Comparison of ENCODE assay signal across 8 cellular contexts in the genomic region with DNA sequence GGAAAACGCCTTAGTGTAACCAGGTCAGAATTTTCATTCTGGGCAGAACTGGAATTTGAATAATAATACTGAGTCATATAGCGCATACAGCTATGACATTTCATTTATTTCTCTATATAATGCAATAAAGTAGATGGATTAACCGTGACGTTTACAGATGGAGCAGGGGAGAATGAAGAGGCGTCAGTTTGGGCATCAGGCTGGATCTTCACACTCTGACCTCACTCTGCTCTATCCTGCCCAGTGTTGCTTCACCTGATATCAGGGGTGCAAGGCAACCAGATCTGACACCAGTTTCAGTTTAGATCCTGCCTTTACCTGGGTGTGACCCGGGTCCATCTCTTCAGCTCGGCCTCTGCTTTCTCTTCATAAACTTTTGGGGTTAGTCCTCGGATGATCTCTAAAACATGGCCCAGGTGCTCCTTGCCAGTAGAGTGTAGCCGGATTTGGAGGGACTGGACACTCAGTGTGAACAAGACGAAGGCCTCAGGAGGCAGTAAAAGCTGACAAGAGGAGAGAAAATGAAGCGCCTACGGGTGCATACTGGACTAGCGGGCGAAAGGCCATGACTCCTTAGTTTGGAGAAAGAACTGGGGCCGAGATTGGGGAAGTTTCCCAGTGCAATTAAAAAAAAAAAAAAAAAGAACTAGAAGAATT. TPM values are rescaled to one million over a fixed set of nuclear protein-coding genes. Genes with fewer than 3 reads are reported as not detected.
DNase-seq lines count a peak whose midpoint lies in the region; ATAC-seq, FAIRE-seq and TF ChIP-seq lines count a peak whose summit lies in the region.

No MANE protein-coding gene starts in this region.

- H3K9me3 ChIP-seq in HepG2 (ENCODE audit: low read length) (no peaks in the 10 kb centered on the region), tibial nerve (no peaks in the 10 kb centered on the region)

- POLR2A ChIA-PET in HepG2 (lab: Yijun Ruan, JAX): interaction anchor here (0.8 to 2.2 kb wide), 6 partner anchors 11 to 116 kb away, joined by 3 to 17 read pairs (median 10); a partner anchor contains a TSS

- CTCF ChIA-PET in HepG2 (lab: Yijun Ruan, JAX; ENCODE audit: low intra/inter-chr PET ratio, low total read pairs): interaction anchor here (2.8 kb wide), 1 partner anchor 37 kb away, joined by 24 read pairs; no protein-coding TSS in a partner anchor

- H3K27ac ChIP-seq in HepG2 (ENCODE audit: extremely low read length, insufficient read depth, low read length) (peak overlapping the region; percentile 13), tibial nerve (peak overlapping the region; percentile 89 to 99 (median 97))

- no peak for TF ChIP-seq CTCF in astrocyte of the cerebellum (IDR thresholded peaks at IDR 0.05; ENCODE audit: low read depth, low read length, missing control alignments)
- TF ChIP-seq CTCF in HepG2 (CRISPR knock-in tag; IDR thresholded peaks at IDR 0.05): no peak
- TF ChIP-seq CTCF in tibial nerve (IDR thresholded peaks at IDR 0.05): no peak

- H3K4me2 ChIP-seq in HepG2 (ENCODE audit: low read depth, low read length): peak overlapping the region; percentile 81

- TSS peak; percentile 74 for BruUV-seq in HepG2 (replicated peaks; lab: Mats Ljungman, UMichigan)

- H4K20me1 ChIP-seq in HepG2 (ENCODE audit: insufficient read depth, low read length): peaks cover 5% of the 10 kb centered on the region; the same call in 1 of the 2 replicates

- no peak overlapping the region for H2AFZ ChIP-seq in HepG2 (ENCODE audit: low read length)

- ATAC-seq in GM18517 (IDR thresholded peaks at IDR 0.05; ENCODE audit: unreplicated experiment): peak; percentile 2
- ATAC-seq in HG03442 (IDR thresholded peaks at IDR 0.05; ENCODE audit: unreplicated experiment): peak; percentile 3
- peak; percentile 4 for ATAC-seq in HepG2

- H3K27me3 ChIP-seq in HepG2 (ENCODE audit: control insufficient read depth in 1 of 2, insufficient read depth in 2 of 2, low read length in 2 of 2) (no peaks in the 10 kb centered on the region), tibial nerve (no peaks in the 10 kb centered on the region)

- H3K4me3 ChIP-seq in astrocyte of the cerebellum (ENCODE audit: low read depth, low read length) (peak overlapping the region; percentile 78), HepG2 (replicated peaks in 1 of 3; ENCODE audit: insufficient read depth in 1 of 3, low read depth in 2 of 3, low read length in 3 of 3) (peak overlapping the region; percentile 94 to 98 (median 98); a peak in 5 of 6 replicates), tibial nerve (peak overlapping the region; percentile 70 to 94 (median 84))

- peaks cover 12% of the 10 kb centered on the region for H3K79me2 ChIP-seq in HepG2 (ENCODE audit: insufficient read depth, low read length)

- H3K4me1 ChIP-seq in HepG2 (ENCODE audit: insufficient read depth, low read length) (peaks cover 47% of the 10 kb centered on the region), tibial nerve (peaks cover 0 to 51% (median 33%) of the 10 kb centered on the region in 4 donors)

- FAIRE-seq in HepG2 (lab: Jason Lieb, UNC) (no peak), GM12891 (lab: Jason Lieb, UNC) (no peak)

- no peaks in the 10 kb centered on the region for H3K36me3 ChIP-seq in HepG2 (replicated peaks in 1 of 2; ENCODE audit: control insufficient read depth in 1 of 2, insufficient read depth in 2 of 2, low read length in 2 of 2)
- no peaks in the 10 kb centered on the region for H3K36me3 ChIP-seq in tibial nerve

- TF ChIP-seq EP300 in HepG2 (IDR thresholded peaks at IDR 0.05; ENCODE audit: low read depth in 2 of 2, low read length in 2 of 2) (no peak), HepG2 (CRISPR knock-in tag; IDR thresholded peaks at IDR 0.05; ENCODE audit: borderline replicate concordance) (no peak), tibial nerve (IDR thresholded peaks at IDR 0.05) (no peak)

- H3K9ac ChIP-seq in HepG2 (ENCODE audit: insufficient read depth, low read depth, low read length): peak overlapping the region; percentile 88; the same call in 1 of the 2 replicates

- no peak for TF ChIP-seq RAD21 in HepG2 (CRISPR knock-in tag; IDR thresholded peaks at IDR 0.05)

- TF ChIP-seq POLR2A in HepG2 (IDR thresholded peaks at IDR 0.05; ENCODE audit: insufficient read depth in 1 of 2, low read depth in 2 of 2, low read length in 2 of 2) (no peak), tibial nerve (IDR thresholded peaks at IDR 0.05) (no peak), GM12891 (IDR thresholded peaks at IDR 0.05; ENCODE audit: low read depth, low read length) (no peak)

- in situ Hi-C loops in astrocyte of the cerebellum (cut with HindIII; ENCODE audit: low sequenced_read_pairs) (no loop called here), HepG2 (cut with HindIII; ENCODE audit: extremely low pct_ligation_motif_present, low pct_unique_long_range_greater_than_20kb) (loop anchor here (5.0 to 25.0 kb wide), 2 partner anchors 38 to 533 kb away; a partner anchor contains a TSS)

- DNase-seq in astrocyte of the cerebellum (ENCODE audit: low read depth): no peak
- DNase-seq in HepG2 (ENCODE audit: low spot score): no peak
- no peak for DNase-seq in tibial nerve (ENCODE audit: low spot score in 2 of 2)
- no peak for DNase-seq in iPS-NIHi11 (ENCODE audit: low spot score)
- no peak for DNase-seq in GM12891 (ENCODE audit: insufficient read length, low spot score)
- no peak for DNase-seq in medulla oblongata (ENCODE audit: extremely low spot score)

- 43% methylated on average over 13 of the region's 15 CpGs for WGBS in HepG2 (ENCODE audit: low lambda C conversion rate)
- 33 to 39% methylated on average over 15 of the region's 15 CpGs for WGBS in tibial nerve, 2 donors

- intact Hi-C loops in HepG2 (cut with micrococcal nuclease; ENCODE audit: unreplicated experiment): loop anchor here (1.0 to 2.0 kb wide), 3 partner anchors 29 to 95 kb away; a partner anchor contains a TSS

RNA-seq across cellular contexts. Expression of a gene that starts 1.4 kb away (rescaled TPM):
- total RNA-seq in HepG2 (2016; rRNA removed; fragmentation: Illumina TruSeq; extraction: Trizol): 13.1 and 13.7 TPM in 2 replicates
- 4.5 and 5.0 TPM in 2 replicates for total RNA-seq in HepG2 (2016; cell fraction: cytosol; rRNA removed; fragmentation: Illumina TruSeq; extraction: Trizol; ENCODE audit: low read depth)
- total RNA-seq in HepG2 (2016; cell fraction: insoluble cytoplasmic fraction; rRNA removed; fragmentation: Illumina TruSeq; extraction: Trizol): 13.1 and 14.8 TPM in 2 replicates
- total RNA-seq in HepG2 (2016; cell fraction: membrane; rRNA removed; fragmentation: Illumina TruSeq; extraction: Trizol): 14.4 and 16.8 TPM in 2 replicates
- total RNA-seq in HepG2 (2016; cell fraction: nucleus; rRNA removed; fragmentation: Illumina TruSeq; extraction: Trizol): 17.7 and 17.8 TPM in 2 replicates
- polyA plus RNA-seq in HepG2 (2011; rRNA removed): 9.9 and 10.5 TPM in 2 replicates
- 5.3 and 6.8 TPM in 2 replicates for polyA plus RNA-seq in HepG2 (2011; cell fraction: cytosol; rRNA removed)
- 39.4 and 48.1 TPM in 2 replicates for polyA plus RNA-seq in HepG2 (2011; cell fraction: nucleus; rRNA removed)
- 28.9 and 45.1 TPM in 2 replicates for polyA plus RNA-seq in HepG2 (2012)
- 21.1 and 21.6 TPM in 2 replicates for polyA plus RNA-seq in HepG2 (2016; cell fraction: cytosol; fragmentation: Illumina TruSeq; extraction: Trizol; ENCODE audit: low read depth)
- 42.5 and 68.7 TPM in 2 replicates for polyA plus RNA-seq in HepG2 (2016; cell fraction: insoluble cytoplasmic fraction; fragmentation: Illumina TruSeq; extraction: Trizol; ENCODE audit: low read depth)
- 38.4 and 41.1 TPM in 2 replicates for polyA plus RNA-seq in HepG2 (2016; cell fraction: membrane; fragmentation: Illumina TruSeq; extraction: Trizol; ENCODE audit: low read depth)
- polyA plus RNA-seq in HepG2 (2016; cell fraction: nucleus; fragmentation: Illumina TruSeq; extraction: Trizol; ENCODE audit: insufficient read depth, low read depth): 65.4 and 70.0 TPM in 2 replicates
- polyA minus RNA-seq in HepG2 (2011; rRNA and poly(A)+ RNA removed; ENCODE audit: low replicate concordance): 21.6 and 35.6 TPM in 2 replicates
- polyA minus RNA-seq in HepG2 (2011; cell fraction: cytosol; rRNA and poly(A)+ RNA removed): 17.9 and 21.7 TPM in 2 replicates
- polyA minus RNA-seq in HepG2 (2011; cell fraction: nucleus; rRNA and poly(A)+ RNA removed): 22.5 and 32.2 TPM in 2 replicates
- total RNA-seq in tibial nerve: 10 to 100 TPM; 57.5 to 96.9 (median 72.7) TPM
- 69.6 TPM for polyA plus RNA-seq in GM12891 (2012; ENCODE audit: low read depth, missing spikeins)

RNA-seq across cellular contexts. Expression of a gene that starts 17.2 kb away (rescaled TPM):
- total RNA-seq in HepG2 (2016; rRNA removed; fragmentation: Illumina TruSeq; extraction: Trizol) (0.07 TPM in 1 of 2 replicates, not detected in the other), tibial nerve (1 to 10 TPM; 1.2 to 9.0 (median 1.5) TPM)
- not detected in 2 replicates for total RNA-seq in HepG2 (2016; cell fraction: cytosol; rRNA removed; fragmentation: Illumina TruSeq; extraction: Trizol; ENCODE audit: low read depth)
- total RNA-seq in HepG2 (2016; cell fraction: insoluble cytoplasmic fraction; rRNA removed; fragmentation: Illumina TruSeq; extraction: Trizol): 0.15 TPM in 1 of 2 replicates, not detected in the other
- total RNA-seq in HepG2 (2016; cell fraction: membrane; rRNA removed; fragmentation: Illumina TruSeq; extraction: Trizol): not detected in 2 replicates
- total RNA-seq in HepG2 (2016; cell fraction: nucleus; rRNA removed; fragmentation: Illumina TruSeq; extraction: Trizol): not detected in 2 replicates
- polyA plus RNA-seq in HepG2 (2011; rRNA removed): not detected in 2 replicates
- not detected in 2 replicates for polyA plus RNA-seq in HepG2 (2011; cell fraction: cytosol; rRNA removed)
- not detected in 2 replicates for polyA plus RNA-seq in HepG2 (2011; cell fraction: nucleus; rRNA removed)
- not detected in 2 replicates for polyA plus RNA-seq in HepG2 (2012)
- polyA plus RNA-seq in HepG2 (2016; cell fraction: cytosol; fragmentation: Illumina TruSeq; extraction: Trizol; ENCODE audit: low read depth): not detected in 2 replicates
- not detected in 2 replicates for polyA plus RNA-seq in HepG2 (2016; cell fraction: insoluble cytoplasmic fraction; fragmentation: Illumina TruSeq; extraction: Trizol; ENCODE audit: low read depth)
- not detected in 2 replicates for polyA plus RNA-seq in HepG2 (2016; cell fraction: membrane; fragmentation: Illumina TruSeq; extraction: Trizol; ENCODE audit: low read depth)
- not detected in 2 replicates for polyA plus RNA-seq in HepG2 (2016; cell fraction: nucleus; fragmentation: Illumina TruSeq; extraction: Trizol; ENCODE audit: insufficient read depth, low read depth)
- 0.54 TPM in 1 of 2 replicates, not detected in the other for polyA minus RNA-seq in HepG2 (2011; rRNA and poly(A)+ RNA removed; ENCODE audit: low replicate concordance)
- not detected in 2 replicates for polyA minus RNA-seq in HepG2 (2011; cell fraction: cytosol; rRNA and poly(A)+ RNA removed)
- polyA minus RNA-seq in HepG2 (2011; cell fraction: nucleus; rRNA and poly(A)+ RNA removed): not detected in 2 replicates
- 0.03 TPM for polyA plus RNA-seq in GM12891 (2012; ENCODE audit: low read depth, missing spikeins)

RNA-seq across cellular contexts. Expression of a gene that starts 28.9 kb away (rescaled TPM):
- total RNA-seq in HepG2 (2016; rRNA removed; fragmentation: Illumina TruSeq; extraction: Trizol) (7.7 and 17.1 TPM in 2 replicates), tibial nerve (1 to 10 TPM in 1 of 4 donors, under 1 TPM in 1, not detected in 2; 0.87 to 3.6 TPM)
- total RNA-seq in HepG2 (2016; cell fraction: cytosol; rRNA removed; fragmentation: Illumina TruSeq; extraction: Trizol; ENCODE audit: low read depth): 2.7 and 3.2 TPM in 2 replicates
- total RNA-seq in HepG2 (2016; cell fraction: insoluble cytoplasmic fraction; rRNA removed; fragmentation: Illumina TruSeq; extraction: Trizol): 7.0 and 14.9 TPM in 2 replicates
- 5.7 and 6.3 TPM in 2 replicates for total RNA-seq in HepG2 (2016; cell fraction: membrane; rRNA removed; fragmentation: Illumina TruSeq; extraction: Trizol)
- 14.0 and 17.5 TPM in 2 replicates for total RNA-seq in HepG2 (2016; cell fraction: nucleus; rRNA removed; fragmentation: Illumina TruSeq; extraction: Trizol)
- polyA plus RNA-seq in HepG2 (2011; rRNA removed): 4.6 and 8.1 TPM in 2 replicates
- 4.3 and 5.5 TPM in 2 replicates for polyA plus RNA-seq in HepG2 (2011; cell fraction: cytosol; rRNA removed)
- polyA plus RNA-seq in HepG2 (2011; cell fraction: nucleus; rRNA removed): 9.8 and 14.1 TPM in 2 replicates
- polyA plus RNA-seq in HepG2 (2012): 4.8 and 5.8 TPM in 2 replicates
- 1.9 and 2.5 TPM in 2 replicates for polyA plus RNA-seq in HepG2 (2016; cell fraction: cytosol; fragmentation: Illumina TruSeq; extraction: Trizol; ENCODE audit: low read depth)
- 4.8 and 8.3 TPM in 2 replicates for polyA plus RNA-seq in HepG2 (2016; cell fraction: insoluble cytoplasmic fraction; fragmentation: Illumina TruSeq; extraction: Trizol; ENCODE audit: low read depth)
- 2.9 and 3.6 TPM in 2 replicates for polyA plus RNA-seq in HepG2 (2016; cell fraction: membrane; fragmentation: Illumina TruSeq; extraction: Trizol; ENCODE audit: low read depth)
- 17.9 and 25.7 TPM in 2 replicates for polyA plus RNA-seq in HepG2 (2016; cell fraction: nucleus; fragmentation: Illumina TruSeq; extraction: Trizol; ENCODE audit: insufficient read depth, low read depth)
- 0.07 and 13.9 TPM in 2 replicates for polyA minus RNA-seq in HepG2 (2011; rRNA and poly(A)+ RNA removed; ENCODE audit: low replicate concordance)
- polyA minus RNA-seq in HepG2 (2011; cell fraction: cytosol; rRNA and poly(A)+ RNA removed): 4.2 and 4.4 TPM in 2 replicates
- 8.0 and 8.8 TPM in 2 replicates for polyA minus RNA-seq in HepG2 (2011; cell fraction: nucleus; rRNA and poly(A)+ RNA removed)
- 0.72 TPM for polyA plus RNA-seq in GM12891 (2012; ENCODE audit: low read depth, missing spikeins)
